Comparison of ENCODE assay signal across 21 cellular contexts in genomic region chr18:36455931-36456330, GRCh38.
"Had no signal": no experiment of that assay in that cellular context is flagged by ENCODE, and none has a peak within 500 bp of the region (broad histone marks: within the 10 kb centered on the region; RNA-seq: fewer than 3 reads in every experiment).

No MANE protein-coding gene starts in this region.

- H3K4me1 Mint-ChIP-seq: activated B cell treated with CpG ODN at 0.5 μM for 24 hours; activated naive CD8-positive, alpha-beta T cell treated with anti-CD3 and anti-CD28 coated beads for 36 hours; natural killer cell; stimulated activated naive B cell treated with anti-CD40 and anti-IgM and Interleukin-4, amounts not matched to agents 10 μg/mL and 1 μg/mL and 100 μg/mL, for 72 hours had no signal

- H3K9me3 ChIP-seq: breast epithelium, prostate gland, testis, vagina had no signal

- H3K4me3 ChIP-seq: breast epithelium, lung, prostate gland, testis, vagina had no signal

- H3K27me3 ChIP-seq: breast epithelium, testis, vagina had no signal

- H3K36me3 ChIP-seq: breast epithelium, prostate gland, vagina had no signal

- DNase-seq: activated B cell treated with CpG ODN at 0.5 μM for 24 hours; activated CD4-positive, alpha-beta memory T cell treated with anti-CD3 and anti-CD28 coated beads for 36 hours; activated CD4-positive, alpha-beta T cell treated with anti-CD3 and anti-CD28 coated beads for 48 hours; activated naive CD4-positive, alpha-beta T cell treated with Interleukin-2 at 50 U/mL for 16 hours; activated naive CD8-positive, alpha-beta T cell treated with anti-CD3 and anti-CD28 coated beads for 36 hours; activated T-cell treated with anti-CD3 and anti-CD28 coated beads, Interleukin-2, amount 50 U/mL, for 48 hours; cortex of kidney; foreskin fibroblast; kidney; midbrain; natural killer cell; stimulated activated CD4-positive, alpha-beta T cell treated with anti-CD3 and anti-CD28 coated beads, Interleukin-2, amount 100 ng/mL, for 48 hours; stimulated activated CD8-positive, alpha-beta memory T cell treated with anti-CD3 and anti-CD28 coated beads, Interleukin-4, amount 100 ng/mL, for 48 hours; stimulated activated naive B cell treated with anti-CD40 and anti-IgM and Interleukin-4, amounts not matched to agents 10 μg/mL and 1 μg/mL and 100 μg/mL, for 72 hours; testis had no signal

- H3K4me1 ChIP-seq: breast epithelium, prostate gland, testis, vagina had no signal

- ATAC-seq: left lobe of liver; natural killer cell; stimulated activated naive B cell treated with anti-CD40 and anti-IgM and Interleukin-4, amounts not matched to agents 10 μg/mL and 1 μg/mL and 100 μg/mL, for 72 hours had no signal

- H3K4me3 Mint-ChIP-seq: activated B cell treated with CpG ODN at 0.5 μM for 24 hours; activated CD4-positive, alpha-beta memory T cell treated with anti-CD3 and anti-CD28 coated beads for 36 hours; activated naive CD8-positive, alpha-beta T cell treated with anti-CD3 and anti-CD28 coated beads for 36 hours; natural killer cell; stimulated activated naive B cell treated with anti-CD40 and anti-IgM and Interleukin-4, amounts not matched to agents 10 μg/mL and 1 μg/mL and 100 μg/mL, for 72 hours; type B pancreatic cell had no signal

- H3K27ac Mint-ChIP-seq: activated B cell treated with CpG ODN at 0.5 μM for 24 hours; activated CD4-positive, alpha-beta memory T cell treated with anti-CD3 and anti-CD28 coated beads for 36 hours; activated naive CD8-positive, alpha-beta T cell treated with anti-CD3 and anti-CD28 coated beads for 36 hours; natural killer cell; stimulated activated naive B cell treated with anti-CD40 and anti-IgM and Interleukin-4, amounts not matched to agents 10 μg/mL and 1 μg/mL and 100 μg/mL, for 72 hours; type B pancreatic cell had no signal

- H3K36me3 Mint-ChIP-seq: activated CD4-positive, alpha-beta memory T cell treated with anti-CD3 and anti-CD28 coated beads for 36 hours; activated naive CD8-positive, alpha-beta T cell treated with anti-CD3 and anti-CD28 coated beads for 36 hours; natural killer cell; stimulated activated naive B cell treated with anti-CD40 and anti-IgM and Interleukin-4, amounts not matched to agents 10 μg/mL and 1 μg/mL and 100 μg/mL, for 72 hours; type B pancreatic cell had no signal

- H3K9me3 Mint-ChIP-seq: activated B cell treated with CpG ODN at 0.5 μM for 24 hours; activated CD4-positive, alpha-beta memory T cell treated with anti-CD3 and anti-CD28 coated beads for 36 hours; activated naive CD8-positive, alpha-beta T cell treated with anti-CD3 and anti-CD28 coated beads for 36 hours; stimulated activated naive B cell treated with anti-CD40 and anti-IgM and Interleukin-4, amounts not matched to agents 10 μg/mL and 1 μg/mL and 100 μg/mL, for 72 hours; type B pancreatic cell had no signal

- H3K27ac ChIP-seq: breast epithelium, prostate gland, testis, vagina had no signal
